In the genomic region with DNA sequence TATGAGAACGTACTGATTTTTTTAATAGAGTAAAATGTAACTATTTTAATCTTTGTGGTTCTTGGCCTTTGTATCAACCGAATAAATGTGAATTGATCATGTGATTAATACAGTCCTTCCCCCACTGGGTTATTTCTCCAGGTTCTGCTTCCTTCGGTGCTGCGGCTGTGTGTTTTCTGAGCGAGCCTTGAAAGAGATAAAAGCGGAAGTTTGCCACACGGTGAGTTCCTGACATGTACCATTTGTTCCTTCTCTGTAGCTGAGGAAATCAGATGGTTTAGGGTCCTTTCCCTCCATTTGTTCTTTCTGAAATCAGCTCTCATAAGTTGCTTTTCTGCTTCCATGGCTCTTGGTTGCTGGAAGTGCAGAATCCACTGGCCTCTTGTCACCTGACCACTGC, we compare ENCODE assay signal across 1 cellular context.
TF ChIP-seq lines count a peak whose summit lies in the region.

No MANE protein-coding gene starts in this region.

TF ChIP-seq in GM12878, 131 proteins besides CTCF, POLR2A, EP300 and RAD21:
- TF ChIP-seq ZZZ3 (IDR thresholded peaks at IDR 0.05; ENCODE audit: control insufficient read depth, insufficient read length, low read depth), result no peak
- peak; percentile 49; the same call in 1 of the 2 replicates for TF ChIP-seq RAD51 (IDR thresholded peaks at IDR 0.05)
- no peak for TF ChIP-seq ESRRA (IDR thresholded peaks at IDR 0.05; ENCODE audit: low read length)
- TF ChIP-seq ZNF384 (IDR thresholded peaks at IDR 0.05; ENCODE audit: borderline replicate concordance, low read depth, low read length), result no peak
